Comparison of ENCODE assay signal across 11 cellular contexts in the genomic region with DNA sequence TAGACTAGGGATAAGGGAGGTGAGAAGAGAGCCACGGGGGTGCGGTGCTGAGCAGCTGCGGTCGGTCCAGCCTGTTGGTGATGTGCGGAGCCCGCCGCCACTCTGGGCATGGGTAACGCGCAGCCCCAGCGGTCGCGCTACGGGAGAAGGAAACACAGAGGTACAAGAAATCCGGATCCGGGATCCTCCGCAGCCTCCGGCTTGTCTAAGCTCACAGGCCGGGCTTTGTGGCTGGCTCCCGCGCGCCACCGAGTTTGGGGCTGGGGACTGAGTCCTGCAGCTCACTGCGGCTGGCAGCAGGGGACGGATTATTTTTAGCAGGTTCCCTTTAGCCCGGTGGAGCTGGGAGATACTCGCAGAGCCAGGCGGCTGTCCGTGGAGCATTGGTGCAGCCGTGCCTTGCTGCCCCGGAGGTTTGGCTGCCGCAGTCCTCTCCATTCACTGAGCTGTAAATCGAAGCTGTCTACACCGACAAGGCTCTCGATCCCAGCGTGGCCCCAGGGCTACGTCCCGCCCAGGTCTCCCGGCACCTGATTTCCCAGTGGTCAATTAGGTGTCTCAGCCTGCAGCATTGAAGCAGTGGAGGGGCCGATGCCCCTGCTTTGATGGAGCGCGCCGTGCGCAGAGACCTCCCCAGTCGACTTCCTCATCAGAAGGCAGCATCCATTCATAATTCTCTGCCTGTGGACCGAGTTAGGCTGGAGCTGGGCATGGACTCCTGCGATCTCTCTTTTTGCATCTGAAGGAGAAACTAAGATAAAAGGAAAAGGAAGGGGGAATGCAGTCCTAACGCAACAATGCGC.
DNase-seq lines count a peak whose midpoint lies in the region; ATAC-seq, FAIRE-seq and TF ChIP-seq lines count a peak whose summit lies in the region.
"Had no signal": no experiment of that assay in that cellular context is flagged by ENCODE, and none has a peak within 500 bp of the region (broad histone marks: within the 10 kb centered on the region; RNA-seq: fewer than 3 reads in every experiment).

No MANE protein-coding gene starts in this region.

- peak overlapping the region; percentile 84 for H3K4me3 Mint-ChIP-seq in activated T-helper 17 cell treated with anti-CD3 and anti-CD28 coated beads, Interleukin-2, amount 50 U/mL, for 72 hours

- peaks cover 6% of the 10 kb centered on the region; the same call in 1 of the 2 replicates for H3K4me1 ChIP-seq in ES-I3 (ENCODE audit: insufficient read depth, low read length)
- peaks cover 0 to 15% (median 0%) of the 10 kb centered on the region in 9 donors for H3K4me1 ChIP-seq in heart right ventricle

- peaks cover 0 to 55% (median 0%) of the 10 kb centered on the region in 7 donors for H3K27me3 ChIP-seq in heart right ventricle
- H3K27me3 ChIP-seq: body of pancreas had no signal

- no peaks in the 10 kb centered on the region for H3K36me3 Mint-ChIP-seq in activated T-helper 17 cell treated with anti-CD3 and anti-CD28 coated beads, Interleukin-2, amount 50 U/mL, for 72 hours (ENCODE audit: low read depth)

- peak; percentile 31 for ATAC-seq in activated T-helper 17 cell treated with anti-CD3 and anti-CD28 coated beads, Interleukin-2, amount 50 U/mL, for 72 hours (replicated peaks)
- ATAC-seq in heart right ventricle (peak; percentile 46 to 70 (median 56)), HG03439 (IDR thresholded peaks at IDR 0.05; ENCODE audit: unreplicated experiment) (no peak)
- ATAC-seq: body of pancreas had no signal

- 1% methylated on average over 34 to 48 of the region's 48 CpGs for WGBS in heart right ventricle, 2 donors

- peak in 1 of 2 donors; percentile 11 for DNase-seq in heart right ventricle
- DNase-seq in retina, result peak; percentile 76
- DNase-seq in cortex of kidney (lab: John Stamatoyannopoulos, UW), result no peak
- DNase-seq in D721Med (ENCODE audit: insufficient read length, low spot score), result no peak
- DNase-seq in erythroblast (lab: John Stamatoyannopoulos, UW), result no peak

- FAIRE-seq in D721Med (lab: Jason Lieb, UNC), result no peak

- H3K9me3 ChIP-seq in ES-I3 (ENCODE audit: control insufficient read depth, insufficient read depth, low read length), result no peaks in the 10 kb centered on the region
- no peaks in the 10 kb centered on the region for H3K9me3 ChIP-seq in heart right ventricle
- H3K9me3 ChIP-seq: body of pancreas had no signal

- intact Hi-C loops in heart right ventricle (cut with DNase I), result no loop called here

- peak overlapping the region; percentile 30; the same call in 1 of the 2 replicates for H3K9ac ChIP-seq in ES-I3 (ENCODE audit: low read depth, low read length)

- peaks cover 4% of the 10 kb centered on the region for H3K9me3 Mint-ChIP-seq in activated T-helper 17 cell treated with anti-CD3 and anti-CD28 coated beads, Interleukin-2, amount 50 U/mL, for 72 hours

- H3K27ac ChIP-seq in heart right ventricle, result no peak overlapping the region
- H3K27ac ChIP-seq: body of pancreas, HL-60, RWPE1 had no signal

- TF ChIP-seq POLR2A in erythroblast (IDR thresholded peaks at IDR 0.05; ENCODE audit: low read length), result no peak

- no peaks in the 10 kb centered on the region for H3K27me3 Mint-ChIP-seq in activated T-helper 17 cell treated with anti-CD3 and anti-CD28 coated beads, Interleukin-2, amount 50 U/mL, for 72 hours

- H3K4me1 Mint-ChIP-seq in activated T-helper 17 cell treated with anti-CD3 and anti-CD28 coated beads, Interleukin-2, amount 50 U/mL, for 72 hours, result peaks cover 10% of the 10 kb centered on the region

- H3K36me3 ChIP-seq in ES-I3 (ENCODE audit: insufficient read depth, low read length), result no peaks in the 10 kb centered on the region
- no peaks in the 10 kb centered on the region for H3K36me3 ChIP-seq in heart right ventricle

- no peak overlapping the region for H3K27ac Mint-ChIP-seq in activated T-helper 17 cell treated with anti-CD3 and anti-CD28 coated beads, Interleukin-2, amount 50 U/mL, for 72 hours

- no peak for TF ChIP-seq CTCF in heart right ventricle (IDR thresholded peaks at IDR 0.05)
- no peak for TF ChIP-seq CTCF in D721Med (IDR thresholded peaks at IDR 0.05; ENCODE audit: insufficient read depth, missing control alignments)

- H3K4me3 ChIP-seq in heart right ventricle, result peak overlapping the region in 9 of 10 donors; percentile 5 to 44 (median 38)
- H3K4me3 ChIP-seq: body of pancreas had no signal
